Comparison of ENCODE assay signal across 7 cellular contexts in genomic region chr6:169724554-169725269, GRCh38. TPM values are rescaled to one million over a fixed set of nuclear protein-coding genes. Genes with fewer than 3 reads are reported as not detected.
A peak's percentile ranks its signal among the peaks of the same experiment; 100 is the strongest.
DNase-seq lines count a peak whose midpoint lies in the region; ATAC-seq and TF ChIP-seq lines count a peak whose summit lies in the region.

No MANE protein-coding gene starts in this region.

- peak; percentile 15 to 61 (median 46) for ATAC-seq in right lobe of liver

- no peaks in the 10 kb centered on the region for H3K9me3 Mint-ChIP-seq in HFFc6
- no peaks in the 10 kb centered on the region for H3K9me3 Mint-ChIP-seq in activated CD4-positive, alpha-beta T cell treated with anti-CD3 and anti-CD28 coated beads, Interleukin-2, amount 10 ng/mL, durations not matched to agents 24 days and 14 days
- no peaks in the 10 kb centered on the region for H3K9me3 Mint-ChIP-seq in dendritic cell treated with granulocyte-macrophage colony-stimulating factor and Interleukin-4, amounts not matched to agents 40 ng/mL and 50 ng/mL, for 4 days

- no peaks in the 10 kb centered on the region for H3K36me3 Mint-ChIP-seq in HFFc6 (ENCODE audit: low read depth)
- peaks cover 8% of the 10 kb centered on the region for H3K36me3 Mint-ChIP-seq in activated CD4-positive, alpha-beta T cell treated with anti-CD3 and anti-CD28 coated beads, Interleukin-2, amount 10 ng/mL, durations not matched to agents 24 days and 14 days (ENCODE audit: low read depth)
- H3K36me3 Mint-ChIP-seq in dendritic cell treated with granulocyte-macrophage colony-stimulating factor and Interleukin-4, amounts not matched to agents 40 ng/mL and 50 ng/mL, for 4 days (ENCODE audit: low read depth): peaks cover 7% of the 10 kb centered on the region

- H3K27ac Mint-ChIP-seq in HFFc6: peak overlapping the region; percentile 91
- H3K27ac Mint-ChIP-seq in activated CD4-positive, alpha-beta T cell treated with anti-CD3 and anti-CD28 coated beads, Interleukin-2, amount 10 ng/mL, durations not matched to agents 24 days and 14 days: peak overlapping the region; percentile 88
- peak overlapping the region; percentile 47 for H3K27ac Mint-ChIP-seq in dendritic cell treated with granulocyte-macrophage colony-stimulating factor and Interleukin-4, amounts not matched to agents 40 ng/mL and 50 ng/mL, for 4 days

- H3K4me1 ChIP-seq in right lobe of liver: peaks cover 0 to 21% (median 8%) of the 10 kb centered on the region in 4 donors

- 0% methylated on average over 4 of the region's 88 CpGs for WGBS in right lobe of liver (ENCODE audit: insufficient coverage, low coverage, low lambda C conversion rate, missing lambda C conversion rate)

- no peaks in the 10 kb centered on the region for H3K9me3 ChIP-seq in right lobe of liver

- peak overlapping the region; percentile 88 for H3K4me3 Mint-ChIP-seq in HFFc6
- H3K4me3 Mint-ChIP-seq in activated CD4-positive, alpha-beta T cell treated with anti-CD3 and anti-CD28 coated beads, Interleukin-2, amount 10 ng/mL, durations not matched to agents 24 days and 14 days: peak overlapping the region; percentile 83
- H3K4me3 Mint-ChIP-seq in dendritic cell treated with granulocyte-macrophage colony-stimulating factor and Interleukin-4, amounts not matched to agents 40 ng/mL and 50 ng/mL, for 4 days: peak overlapping the region; percentile 69

- H3K27me3 Mint-ChIP-seq in HFFc6 (ENCODE audit: insufficient read depth): no peaks in the 10 kb centered on the region; the same call in 1 of the 2 replicates
- H3K27me3 Mint-ChIP-seq in activated CD4-positive, alpha-beta T cell treated with anti-CD3 and anti-CD28 coated beads, Interleukin-2, amount 10 ng/mL, durations not matched to agents 24 days and 14 days: peaks cover 5% of the 10 kb centered on the region
- H3K27me3 Mint-ChIP-seq in dendritic cell treated with granulocyte-macrophage colony-stimulating factor and Interleukin-4, amounts not matched to agents 40 ng/mL and 50 ng/mL, for 4 days: peaks cover 4% of the 10 kb centered on the region

- intact Hi-C loops in activated CD4-positive, alpha-beta T cell treated with anti-CD3 and anti-CD28 coated beads, Interleukin-2, amount 10 ng/mL, durations not matched to agents 24 days and 14 days (cut with micrococcal nuclease): loop anchor here (1.0 to 5.0 kb wide), 2 partner anchors 27 to 512 kb away; partner anchors contain the start of genes DYNLT2 and ERMARD
- intact Hi-C loops in dendritic cell treated with granulocyte-macrophage colony-stimulating factor and Interleukin-4, amounts not matched to agents 40 ng/mL and 50 ng/mL, for 4 days (cut with micrococcal nuclease): no loop called here
- intact Hi-C loops in right lobe of liver (cut with DNase I): no loop called here

- TF ChIP-seq POLR2A in GM15510 (IDR thresholded peaks at IDR 0.05; ENCODE audit: borderline replicate concordance, extremely low read depth, insufficient read length) (peak; percentile 39), right lobe of liver (IDR thresholded peaks at IDR 0.05) (peak; percentile 68)

- TF ChIP-seq CTCF in HFFc6 (IDR thresholded peaks at IDR 0.05) (no peak), right lobe of liver (IDR thresholded peaks at IDR 0.05) (no peak)

- no peaks in the 10 kb centered on the region for H3K36me3 ChIP-seq in right lobe of liver

- peaks cover 27% of the 10 kb centered on the region for H3K4me1 Mint-ChIP-seq in HFFc6 (ENCODE audit: low read depth)
- peaks cover 25% of the 10 kb centered on the region for H3K4me1 Mint-ChIP-seq in activated CD4-positive, alpha-beta T cell treated with anti-CD3 and anti-CD28 coated beads, Interleukin-2, amount 10 ng/mL, durations not matched to agents 24 days and 14 days
- H3K4me1 Mint-ChIP-seq in dendritic cell treated with granulocyte-macrophage colony-stimulating factor and Interleukin-4, amounts not matched to agents 40 ng/mL and 50 ng/mL, for 4 days (ENCODE audit: low read depth): peaks cover 19% of the 10 kb centered on the region

- peak overlapping the region; percentile 80 to 94 (median 83) for H3K27ac ChIP-seq in right lobe of liver

- H3K4me3 ChIP-seq in right lobe of liver: peak overlapping the region; percentile 49 to 65 (median 60)

- H3K27me3 ChIP-seq in right lobe of liver: no peaks in the 10 kb centered on the region

- DNase-seq in HFFc6: no peak
- DNase-seq in NCI-H1417 (lab: John Stamatoyannopoulos, UW): peak; percentile 67 to 98 (median 92)
- peak; percentile 88 for DNase-seq in activated CD4-positive, alpha-beta T cell treated with anti-CD3 and anti-CD28 coated beads, Interleukin-2, amount 10 ng/mL, durations not matched to agents 24 days and 14 days
- DNase-seq in right lobe of liver: peak; percentile 63 to 66 (median 65)
- peak in 2 of 3 donors; percentile 47 to 67 for DNase-seq in stimulated activated CD4-positive, alpha-beta T cell treated with anti-CD3 and anti-CD28 coated beads, TNF-alpha, amount 100 ng/mL, for 1 hour (ENCODE audit: low read depth in 3 of 3, low spot score in 1 of 3)

RNA-seq across cellular contexts. Expression of gene PHF10, which starts 0.4 kb away (rescaled TPM):
- 10 to 100 TPM; 14.4 to 20.4 (median 18.7) TPM for total RNA-seq in HFFc6 (2021; fragmentation: NEBNext Ultra II Directional; extraction: Animal tissue kit (Norgen Biotek cat#: 25700))
- 91.2 and 92.2 TPM in 2 replicates for total RNA-seq in activated CD4-positive, alpha-beta T cell treated with anti-CD3 and anti-CD28 coated beads, Interleukin-2, amount 10 ng/mL, durations not matched to agents 24 days and 14 days
- total RNA-seq in right lobe of liver: 10 to 100 TPM; 19.9 to 31.4 (median 25.0) TPM

RNA-seq across cellular contexts. Expression of gene C6orf120, which starts 22.8 kb away (rescaled TPM):
- 10 to 100 TPM; 44.9 to 53.5 (median 48.7) TPM for total RNA-seq in HFFc6 (2021; fragmentation: NEBNext Ultra II Directional; extraction: Animal tissue kit (Norgen Biotek cat#: 25700))
- total RNA-seq in activated CD4-positive, alpha-beta T cell treated with anti-CD3 and anti-CD28 coated beads, Interleukin-2, amount 10 ng/mL, durations not matched to agents 24 days and 14 days: 23.2 and 23.8 TPM in 2 replicates
- 10 to 100 TPM; 17.2 to 38.2 (median 22.6) TPM for total RNA-seq in right lobe of liver

RNA-seq across cellular contexts. Expression of gene WDR27, which starts 22.9 kb away (rescaled TPM):
- 10 to 100 TPM in 5 of 6 experiments, 1 to 10 TPM in 1; 10.0 to 15.8 (median 12.1) TPM for total RNA-seq in HFFc6 (2021; fragmentation: NEBNext Ultra II Directional; extraction: Animal tissue kit (Norgen Biotek cat#: 25700))
- 29.0 and 33.3 TPM in 2 replicates for total RNA-seq in activated CD4-positive, alpha-beta T cell treated with anti-CD3 and anti-CD28 coated beads, Interleukin-2, amount 10 ng/mL, durations not matched to agents 24 days and 14 days
- 10 to 100 TPM in 5 of 6 experiments, 1 to 10 TPM in 1; 8.2 to 26.8 (median 12.7) TPM for total RNA-seq in right lobe of liver

RNA-seq across cellular contexts. Expression of gene DYNLT2, which starts 26.7 kb away (rescaled TPM):
- total RNA-seq in HFFc6 (2021; fragmentation: NEBNext Ultra II Directional; extraction: Animal tissue kit (Norgen Biotek cat#: 25700)): under 1 TPM; 0.36 to 0.85 (median 0.51) TPM
- 2.1 TPM in 2 replicates for total RNA-seq in activated CD4-positive, alpha-beta T cell treated with anti-CD3 and anti-CD28 coated beads, Interleukin-2, amount 10 ng/mL, durations not matched to agents 24 days and 14 days
- total RNA-seq in right lobe of liver: under 1 TPM; 0.43 to 0.82 (median 0.68) TPM

RNA-seq across cellular contexts. Expression of gene ERMARD, which starts 26.7 kb away (rescaled TPM):
- total RNA-seq in HFFc6 (2021; fragmentation: NEBNext Ultra II Directional; extraction: Animal tissue kit (Norgen Biotek cat#: 25700)): 10 to 100 TPM; 13.7 to 17.5 (median 15.9) TPM
- 26.2 and 27.9 TPM in 2 replicates for total RNA-seq in activated CD4-positive, alpha-beta T cell treated with anti-CD3 and anti-CD28 coated beads, Interleukin-2, amount 10 ng/mL, durations not matched to agents 24 days and 14 days
- 10 to 100 TPM; 11.1 to 24.4 (median 15.2) TPM for total RNA-seq in right lobe of liver
